Comparison of ENCODE assay signal across 11 cellular contexts in the genomic region with DNA sequence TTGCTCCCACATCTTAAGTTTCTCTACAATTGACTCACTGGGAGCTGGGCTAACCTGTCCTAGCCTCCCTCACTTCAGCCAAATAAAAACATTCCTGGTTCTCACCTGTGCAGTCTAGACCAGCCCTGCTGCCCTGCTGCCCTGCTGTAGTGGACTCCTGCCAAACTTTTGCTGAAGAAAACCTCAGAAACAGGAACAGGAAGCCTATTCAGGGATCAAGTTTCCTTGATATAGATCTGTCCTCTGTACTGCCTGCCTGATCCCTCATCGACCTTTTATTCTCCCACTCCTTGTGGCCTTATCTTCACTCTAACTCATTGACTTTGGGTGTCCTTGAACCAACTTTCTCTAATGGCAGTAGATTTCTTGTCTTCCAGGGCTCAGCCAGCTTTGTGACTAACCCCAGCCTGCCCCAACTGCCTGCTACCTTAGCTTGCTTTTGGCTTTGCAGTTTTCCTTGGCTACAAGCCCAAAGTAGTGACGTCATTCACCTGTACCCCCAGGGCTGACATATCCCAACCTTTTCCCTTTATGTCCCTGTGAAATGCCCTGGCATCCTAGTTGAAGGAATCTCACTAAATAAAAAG.
DNase-seq lines count a peak whose midpoint lies in the region; ATAC-seq and TF ChIP-seq lines count a peak whose summit lies in the region.
"Had no signal": no experiment of that assay in that cellular context is flagged by ENCODE, and none has a peak within 500 bp of the region (broad histone marks: within the 10 kb centered on the region; RNA-seq: fewer than 3 reads in every experiment).

No MANE protein-coding gene starts in this region.

- no peak overlapping the region for H3K14ac ChIP-seq in H9 (ENCODE audit: insufficient read depth, low read length)

- H2AFZ ChIP-seq in H9 (ENCODE audit: low read length): no peak overlapping the region

- TF ChIP-seq CTCF in 22Rv1 (IDR thresholded peaks at IDR 0.05): no peak
- no peak for TF ChIP-seq CTCF in H9 (conservative IDR thresholded peaks at IDR 0.05)

- no peak overlapping the region for H3K4me3 Mint-ChIP-seq in activated CD4-positive, alpha-beta T cell treated with anti-CD3 and anti-CD28 coated beads, Interleukin-2, amount 10 ng/mL, durations not matched to agents 7 days and 5 days
- no peak overlapping the region for H3K4me3 Mint-ChIP-seq in H9
- H3K4me3 Mint-ChIP-seq: CD8-positive, alpha-beta memory T cell had no signal

- H3K79me1 ChIP-seq in H9 (ENCODE audit: insufficient read depth, low read depth, low read length, poor library complexity, severe bottlenecking): no peaks in the 10 kb centered on the region

- peaks cover 3% of the 10 kb centered on the region for H3K4me1 Mint-ChIP-seq in activated CD4-positive, alpha-beta T cell treated with anti-CD3 and anti-CD28 coated beads, Interleukin-2, amount 10 ng/mL, durations not matched to agents 7 days and 5 days
- peaks cover 5 to 6% of the 10 kb centered on the region in 2 experiments; a peak in 3 of 4 replicates for H3K4me1 Mint-ChIP-seq in H9
- H3K4me1 Mint-ChIP-seq: CD8-positive, alpha-beta memory T cell had no signal

- H3K4me3 ChIP-seq in SJCRH30: no peak overlapping the region

- H3K9me3 ChIP-seq in SJCRH30 (replicated peaks) (no peaks in the 10 kb centered on the region), H9 (ENCODE audit: control insufficient read depth, low read depth, low read length) (no peaks in the 10 kb centered on the region)

- H3K79me2 ChIP-seq in H9 (ENCODE audit: insufficient read depth, low read length): no peaks in the 10 kb centered on the region

- no peak overlapping the region for H3K4ac ChIP-seq in H9 (ENCODE audit: low read depth, low read length)

- no peak overlapping the region for H3K23ac ChIP-seq in H9 (ENCODE audit: insufficient read length, low read depth, low read length)

- H3K27me3 Mint-ChIP-seq in activated CD4-positive, alpha-beta T cell treated with anti-CD3 and anti-CD28 coated beads, Interleukin-2, amount 10 ng/mL, durations not matched to agents 7 days and 5 days: peaks cover 5% of the 10 kb centered on the region
- no peaks in the 10 kb centered on the region for H3K27me3 Mint-ChIP-seq in H9 (ENCODE audit: low read depth)

- H3K56ac ChIP-seq in H9 (ENCODE audit: insufficient read length, low read depth, low read length): no peak overlapping the region

- CTCF ChIA-PET in activated CD4-positive, alpha-beta T cell treated with anti-CD3 and anti-CD28 coated beads, Interleukin-2, amount 10 ng/mL, durations not matched to agents 7 days and 5 days (lab: Charles Lee): interaction anchor here (1.0 kb wide), 1 partner anchor 18 kb away, joined by 3 read pairs; no protein-coding TSS in a partner anchor

- no peak overlapping the region for H3T11ph ChIP-seq in H9 (ENCODE audit: low read length)

- H3K27me3 ChIP-seq in SJCRH30 (no peaks in the 10 kb centered on the region), H9 (ENCODE audit: insufficient read depth, low read length) (no peaks in the 10 kb centered on the region)

- H2BK15ac ChIP-seq in H9 (ENCODE audit: low read depth, low read length): no peak overlapping the region

- no peaks in the 10 kb centered on the region for H3K36me3 ChIP-seq in SJCRH30

- H2AK5ac ChIP-seq in H9 (ENCODE audit: insufficient read length, low read length): no peak overlapping the region

- H3K27ac ChIP-seq in 22Rv1: peak overlapping the region; percentile 8; the same call in 1 of the 2 replicates
- H3K27ac ChIP-seq in SJCRH30: no peak overlapping the region; the same call in 1 of the 2 replicates
- no peak overlapping the region for H3K27ac ChIP-seq in H9 (ENCODE audit: insufficient read length, low read depth, low read length)

- peaks cover 2% of the 10 kb centered on the region for H3K9me3 Mint-ChIP-seq in activated CD4-positive, alpha-beta T cell treated with anti-CD3 and anti-CD28 coated beads, Interleukin-2, amount 10 ng/mL, durations not matched to agents 7 days and 5 days
- no peaks in the 10 kb centered on the region for H3K9me3 Mint-ChIP-seq in H9
- H3K9me3 Mint-ChIP-seq: CD8-positive, alpha-beta memory T cell had no signal

- no peaks in the 10 kb centered on the region for H3K36me3 Mint-ChIP-seq in activated CD4-positive, alpha-beta T cell treated with anti-CD3 and anti-CD28 coated beads, Interleukin-2, amount 10 ng/mL, durations not matched to agents 7 days and 5 days (ENCODE audit: low read depth)
- H3K36me3 Mint-ChIP-seq in H9 (ENCODE audit: insufficient read depth in 1 of 3, low read depth in 3 of 3): no peaks in the 10 kb centered on the region
- H3K36me3 Mint-ChIP-seq: CD8-positive, alpha-beta memory T cell had no signal

- no peak overlapping the region for H2BK5ac ChIP-seq in H9 (ENCODE audit: insufficient read length, low read length)

- ATAC-seq in HG02571 (IDR thresholded peaks at IDR 0.05; ENCODE audit: unreplicated experiment): no peak

- H3K23me2 ChIP-seq in H9 (ENCODE audit: insufficient read length, low read depth, low read length, poor library complexity, severe bottlenecking): no peaks in the 10 kb centered on the region

- H3K27ac Mint-ChIP-seq in activated CD4-positive, alpha-beta T cell treated with anti-CD3 and anti-CD28 coated beads, Interleukin-2, amount 10 ng/mL, durations not matched to agents 7 days and 5 days: no peak overlapping the region
- no peak overlapping the region; a peak in 1 of 7 replicates for H3K27ac Mint-ChIP-seq in H9
- H3K27ac Mint-ChIP-seq: CD8-positive, alpha-beta memory T cell had no signal

- no peak overlapping the region for H2BK12ac ChIP-seq in H9 (ENCODE audit: insufficient read length, low read depth, low read length)

- H3K4me1 ChIP-seq in SJCRH30 (peaks cover 13% of the 10 kb centered on the region), H9 (ENCODE audit: insufficient read depth, low read length) (no peaks in the 10 kb centered on the region; the same call in 1 of the 2 replicates)

- H4K20me1 ChIP-seq in H9 (ENCODE audit: control insufficient read depth, insufficient read depth, insufficient read length): no peaks in the 10 kb centered on the region

- H3K9ac ChIP-seq in H9 (ENCODE audit: extremely low read depth, insufficient read length, low read length): no peak overlapping the region

- DNase-seq in GF-D8 (lab: John Stamatoyannopoulos, UW): peak; percentile 33
- peak; percentile 52 to 79 for DNase-seq in SJCRH30
- DNase-seq in islet precursor cell: peak; percentile 76
- DNase-seq in activated CD4-positive, alpha-beta T cell treated with anti-CD3 and anti-CD28 coated beads, Interleukin-2, amount 10 ng/mL, durations not matched to agents 7 days and 5 days: no peak
- DNase-seq in H9: no peak
- DNase-seq in NCI-H2171 treated with DMSO at 0.1 percent for 48 hours (lab: John Stamatoyannopoulos, UW): no peak
- DNase-seq: CD8-positive, alpha-beta memory T cell; NCI-H1436 treated with DMSO at 0.1 percent for 48 hours; T1000 had no signal

- no peak overlapping the region for H4K8ac ChIP-seq in H9 (replicated peaks; ENCODE audit: insufficient read length, low read depth, low read length)

- H2BK120ac ChIP-seq in H9 (ENCODE audit: low read depth, low read length, poor library complexity, severe bottlenecking): no peak overlapping the region

- H3K18ac ChIP-seq in H9 (ENCODE audit: insufficient read length, low read depth, low read length): no peak overlapping the region

- H4K5ac ChIP-seq in H9 (ENCODE audit: insufficient read length, low read depth, low read length): no peak overlapping the region

- no peak overlapping the region for H4K91ac ChIP-seq in H9 (ENCODE audit: insufficient read length, low read depth, low read length)

- no CpG with 5 or more reads among the region's 2 CpGs for WGBS in H9 (ENCODE audit: extremely low coverage, insufficient read length, low lambda C conversion rate)

- no peak overlapping the region for H2BK20ac ChIP-seq in H9 (ENCODE audit: low read depth, low read length, poor library complexity, severe bottlenecking)

- POLR2A ChIA-PET in activated CD4-positive, alpha-beta T cell treated with anti-CD3 and anti-CD28 coated beads, Interleukin-2, amount 10 ng/mL, durations not matched to agents 7 days and 5 days (lab: Charles Lee): no interaction called here

- no peak overlapping the region for H3K4me2 ChIP-seq in H9 (ENCODE audit: insufficient read depth, insufficient read length, low read length)

Comparison
In these comparisons a context has a peak if more than half of its experiments do, and no peak if none do; other contexts are left out.
1. DNase-seq: peak in GF-D8 (single experiment), SJCRH30 (2 of 2) and islet precursor cell (single experiment); none in activated CD4-positive, alpha-beta T cell treated with anti-CD3 and anti-CD28 coated beads, Interleukin-2, amount 10 ng/mL, durations not matched to agents 7 days and 5 days (single experiment), H9 (single experiment) and NCI-H2171 treated with DMSO at 0.1 percent for 48 hours (single experiment).